ENCODE assay signal across 8 cellular contexts in genomic region chr7:99326408-99326782, GRCh38. TPM values are rescaled to one million over a fixed set of nuclear protein-coding genes. Genes with fewer than 3 reads are reported as not detected.
A peak's percentile ranks its signal among the peaks of the same experiment; 100 is the strongest.
DNase-seq lines count a peak whose midpoint lies in the region; ATAC-seq and TF ChIP-seq lines count a peak whose summit lies in the region.

No MANE protein-coding gene starts in this region.

- H3K4me3 Mint-ChIP-seq in neural crest cell, result peak overlapping the region; percentile 88

- H3K9me3 ChIP-seq in duodenal mucosa (ENCODE audit: control insufficient read depth in 1 of 2, low read length in 2 of 2), result no peaks in the 10 kb centered on the region

- peak overlapping the region; percentile 96 to 99 for H3K4me3 ChIP-seq in duodenal mucosa (ENCODE audit: low read depth in 1 of 2, low read length in 2 of 2)

- TF ChIP-seq CTCF in neural crest cell (conservative IDR thresholded peaks at IDR 0.05), result no peak

- peak; percentile 5 for DNase-seq in CD1c-positive myeloid dendritic cell (ENCODE audit: extremely low spot score)
- DNase-seq in M059J (ENCODE audit: low read depth), result peak; percentile 19
- DNase-seq in neural crest cell (ENCODE audit: low read depth, low spot score), result no peak
- DNase-seq in activated CD4-positive, alpha-beta T cell treated with anti-CD3 and anti-CD28 coated beads, Interleukin-2, amount 50 U/mL, for 48 hours, result no peak
- no peak for DNase-seq in hippocampal formation (lab: John Stamatoyannopoulos, UW)

- H3K27me3 ChIP-seq in duodenal mucosa (ENCODE audit: control insufficient read depth in 1 of 2, insufficient read depth in 2 of 2, low read length in 2 of 2), result no peaks in the 10 kb centered on the region

- H3K4me1 Mint-ChIP-seq in neural crest cell, result peaks cover 30% of the 10 kb centered on the region

- peak overlapping the region; percentile 60 for H3K27ac Mint-ChIP-seq in neural crest cell (ENCODE audit: unreplicated experiment)

- peaks cover 35 to 49% of the 10 kb centered on the region in 2 donors for H3K4me1 ChIP-seq in duodenal mucosa (ENCODE audit: control insufficient read depth in 1 of 2, insufficient read depth in 2 of 2, low read length in 2 of 2)

- H3K36me3 ChIP-seq in duodenal mucosa (ENCODE audit: control insufficient read depth in 1 of 2, insufficient read depth in 2 of 2, low read length in 2 of 2), result no peaks in the 10 kb centered on the region

- no peaks in the 10 kb centered on the region for H3K9me3 Mint-ChIP-seq in neural crest cell

- H3K36me3 Mint-ChIP-seq in neural crest cell (ENCODE audit: low read depth), result no peaks in the 10 kb centered on the region

- no peak for ATAC-seq in HG03097 (IDR thresholded peaks at IDR 0.05; ENCODE audit: low FRiP score, unreplicated experiment)
- no peak for ATAC-seq in HG02763 (IDR thresholded peaks at IDR 0.05; ENCODE audit: unreplicated experiment)

- no peaks in the 10 kb centered on the region for H3K27me3 Mint-ChIP-seq in neural crest cell (ENCODE audit: low read depth)

- peak overlapping the region; percentile 88 to 93 for H3K9ac ChIP-seq in duodenal mucosa (ENCODE audit: low read depth in 1 of 2, low read length in 2 of 2)

- peak overlapping the region; percentile 65 for H3K27ac ChIP-seq in duodenal mucosa (ENCODE audit: low read depth, low read length)

RNA-seq across cellular contexts. Expression of gene ARPC1A, which starts 0.7 kb away (rescaled TPM):
- total RNA-seq in M059J (2014; rRNA removed; shearing (Covaris generic)), result 252 and 349 TPM in 2 replicates
- total RNA-seq in neural crest cell, result 214 and 216 TPM in 2 replicates

RNA-seq across cellular contexts. Expression of gene ARPC1B, which starts 48.1 kb away (rescaled TPM):
- 566 and 713 TPM in 2 replicates for total RNA-seq in M059J (2014; rRNA removed; shearing (Covaris generic))
- 67.7 and 71.6 TPM in 2 replicates for total RNA-seq in neural crest cell

RNA-seq across cellular contexts. Expression of gene MYH16, which starts 53.8 kb away (rescaled TPM):
- 0.05 and 0.34 TPM in 2 replicates for total RNA-seq in M059J (2014; rRNA removed; shearing (Covaris generic))
- total RNA-seq in neural crest cell, result not detected in 2 replicates

Comparison
In these comparisons a context has a peak if more than half of its experiments do, and no peak if none do; other contexts are left out.
1. DNase-seq: peak in CD1c-positive myeloid dendritic cell (single experiment) and M059J (single experiment); none in neural crest cell (single experiment), activated CD4-positive, alpha-beta T cell treated with anti-CD3 and anti-CD28 coated beads, Interleukin-2, amount 50 U/mL, for 48 hours (0 of 2) and hippocampal formation (0 of 2).